In genomic region chr6:122838060-122838780, GRCh38 we compare ENCODE assay signal across 10 cellular contexts. TPM values are rescaled to one million over a fixed set of nuclear protein-coding genes. Genes with fewer than 3 reads are reported as not detected.
DNase-seq lines count a peak whose midpoint lies in the region; ATAC-seq and TF ChIP-seq lines count a peak whose summit lies in the region.
"Had no signal": no experiment of that assay in that cellular context is flagged by ENCODE, and none has a peak within 500 bp of the region (broad histone marks: within the 10 kb centered on the region; RNA-seq: fewer than 3 reads in every experiment).

No MANE protein-coding gene starts in this region.

- H3K27me3 ChIP-seq in DND-41 (ENCODE audit: insufficient read depth, low read length, poor library complexity), result no peaks in the 10 kb centered on the region

- H3K4me3 ChIP-seq in DND-41 (ENCODE audit: low read depth in 1 of 2, low read length in 2 of 2), result no peak overlapping the region

- H3K27ac ChIP-seq in DND-41 (ENCODE audit: low read length), result no peak overlapping the region

- H2AFZ ChIP-seq in DND-41 (ENCODE audit: low read depth, low read length), result no peak overlapping the region

- DNase-seq in DND-41 (no peak), M059J (ENCODE audit: low read depth) (peak; percentile 13), astrocyte of the hippocampus (ENCODE audit: low read depth, low spot score) (peak; percentile 35), lung microvascular endothelial cell (ENCODE audit: low read depth in 2 of 2) (peak; percentile 20 to 21), cortex of kidney (lab: John Stamatoyannopoulos, UW) (no peak)
- DNase-seq: amygdala had no signal

- H3K79me2 ChIP-seq in DND-41 (ENCODE audit: insufficient read depth, low read length), result no peaks in the 10 kb centered on the region

- H3K9ac ChIP-seq in DND-41 (ENCODE audit: low read depth, low read length), result no peak overlapping the region

- H3K4me1 ChIP-seq in DND-41 (ENCODE audit: insufficient read depth, low read length), result no peaks in the 10 kb centered on the region

- H3K36me3 ChIP-seq in DND-41 (ENCODE audit: insufficient read depth, low read length), result no peaks in the 10 kb centered on the region

- H3K4me2 ChIP-seq in DND-41 (ENCODE audit: insufficient read depth, low read length), result no peak overlapping the region

- no peaks in the 10 kb centered on the region for H4K20me1 ChIP-seq in DND-41 (ENCODE audit: insufficient read depth, low read length)

- H3K9me3 ChIP-seq in DND-41 (ENCODE audit: insufficient read depth, low read length, severe bottlenecking), result no peaks in the 10 kb centered on the region

- TF ChIP-seq CTCF in DND-41 (IDR thresholded peaks at IDR 0.05; ENCODE audit: borderline replicate concordance, extremely low read depth, low read length, poor library complexity, severe bottlenecking), result peak; percentile 50

- ATAC-seq in DND-41 (ENCODE audit: insufficient read depth, low read depth) (no peak), GM21528 (IDR thresholded peaks at IDR 0.05; ENCODE audit: low FRiP score, unreplicated experiment) (no peak), GM19397 (IDR thresholded peaks at IDR 0.05; ENCODE audit: unreplicated experiment) (no peak), HG02840 (IDR thresholded peaks at IDR 0.05; ENCODE audit: low FRiP score, unreplicated experiment) (no peak)

RNA-seq across cellular contexts. Expression of gene SMPDL3A, which starts 49.2 kb away (rescaled TPM):
- 3.1 and 7.2 TPM in 2 replicates for total RNA-seq in M059J (2014; rRNA removed; shearing (Covaris generic))
- 2.4 and 5.4 TPM in 2 replicates for total RNA-seq in lung microvascular endothelial cell

RNA-seq across cellular contexts. Expression of gene FABP7, which starts 58.7 kb away (rescaled TPM):
- not detected in 2 replicates for total RNA-seq in M059J (2014; rRNA removed; shearing (Covaris generic))
- not detected in 2 replicates for total RNA-seq in lung microvascular endothelial cell
- total RNA-seq: NCI-H460 had no signal

Comparison
In these comparisons a context has a peak if more than half of its experiments do, and no peak if none do; other contexts are left out.
1. DNase-seq: peak in M059J (single experiment), astrocyte of the hippocampus (single experiment) and lung microvascular endothelial cell (2 of 2); none in DND-41 (single experiment) and cortex of kidney (single experiment).